2 cellular contexts compared by ENCODE assay signal in genomic region chr1:9555942-9556341, GRCh38.
TF ChIP-seq lines count a peak whose summit lies in the region.

No MANE protein-coding gene starts in this region.

TF ChIP-seq in IMR-90, 13 proteins besides CTCF, POLR2A, EP300 and RAD21:
- no peak for TF ChIP-seq CHD1 (IDR thresholded peaks at IDR 0.05; ENCODE audit: low read depth, low read length)

TF ChIP-seq in WTC11, 78 proteins besides CTCF, POLR2A, EP300 and RAD21:
- TF ChIP-seq JUN (CRISPR knock-in tag; IDR thresholded peaks at IDR 0.05) (no peak), ZNF423 (CRISPR knock-in tag; IDR thresholded peaks at IDR 0.05) (no peak), SMAD3 (CRISPR knock-in tag; IDR thresholded peaks at IDR 0.05; ENCODE audit: borderline replicate concordance) (no peak), ARID4B (CRISPR knock-in tag; IDR thresholded peaks at IDR 0.05; ENCODE audit: borderline replicate concordance) (no peak), PRDM15 (CRISPR knock-in tag; IDR thresholded peaks at IDR 0.05) (no peak), ZNF138 (CRISPR knock-in tag; conservative IDR thresholded peaks at IDR 0.05) (no peak), RORB (CRISPR knock-in tag; IDR thresholded peaks at IDR 0.05) (no peak)
